In genomic region chr18:9102391-9103216, GRCh38 we compare ENCODE assay signal across 8 cellular contexts. TPM values are rescaled to one million over a fixed set of nuclear protein-coding genes. Genes with fewer than 3 reads are reported as not detected.
DNase-seq lines count a peak whose midpoint lies in the region; ATAC-seq, FAIRE-seq and TF ChIP-seq lines count a peak whose summit lies in the region.

Gene NDUFV2 (plus strand): TSS chr18:9102699. CDS start chr18:9102744, 45 bp downstream.

- peak within 1 kb of the TSS; percentile 93 for H4K8ac ChIP-seq in IMR-90 (ENCODE audit: low read depth in 2 of 2, low read length in 2 of 2)

- DNase-seq in DMS 273 treated with DMSO at 0.1 percent for 48 hours (lab: John Stamatoyannopoulos, UW) (peak; percentile 69), IMR-90 (peak; percentile 93), OCI-LY7 (ENCODE audit: low spot score) (peak; percentile 97), activated T-cell treated with anti-CD3 and anti-CD28 coated beads for 1 hour (ENCODE audit: low read depth) (peak; percentile 96), endothelial cell of umbilical vein (ENCODE audit: low read depth, low spot score) (peak; percentile 95), midbrain (lab: John Stamatoyannopoulos, UW) (peak; percentile 98)
- DNase-seq in stimulated activated CD8-positive, alpha-beta memory T cell treated with anti-CD3 and anti-CD28 coated beads, Interleukin-15, amount 100 ng/mL, for 48 hours (ENCODE audit: low read depth in 2 of 2) = peak; percentile 98 to 99

- TSS peak; percentile 48 for BruUV-seq in IMR-90 (replicated peaks; lab: Mats Ljungman, UMichigan)
- no TSS peak for BruUV-seq in OCI-LY7 (replicated peaks; lab: Mats Ljungman, UMichigan)
- TSS peak; percentile 55 for BruUV-seq in endothelial cell of umbilical vein (replicated peaks; lab: Mats Ljungman, UMichigan)

- FAIRE-seq in endothelial cell of umbilical vein (lab: Jason Lieb, UNC) = peak; percentile 89

- no peaks in the 10 kb centered on the region for H3K9me2 ChIP-seq in OCI-LY7 (ENCODE audit: insufficient read depth, low read length)

- ATAC-seq in GM21529 (IDR thresholded peaks at IDR 0.05; ENCODE audit: unreplicated experiment) = peak; percentile 89
- peak; percentile 97 for ATAC-seq in IMR-90 (ENCODE audit: low read depth)

- H3K27me3 ChIP-seq in IMR-90 (ENCODE audit: control insufficient read depth, insufficient read depth, low read length) (no peaks in the 10 kb centered on the region), endothelial cell of umbilical vein (ENCODE audit: control insufficient read depth in 2 of 2, insufficient read depth in 2 of 2, low read length in 2 of 2) (no peaks in the 10 kb centered on the region)

- H2AK9ac ChIP-seq in IMR-90 (replicated peaks; ENCODE audit: low read depth, low read length, poor library complexity) = peak within 1 kb of the TSS; percentile 95

- no peak for TF ChIP-seq RAD21 in IMR-90 (IDR thresholded peaks at IDR 0.05; ENCODE audit: low read length)

- peak within 1 kb of the TSS; percentile 83 for H2BK120ac ChIP-seq in IMR-90 (ENCODE audit: low read depth, low read length)

- peak within 1 kb of the TSS; percentile 95 for H3K4ac ChIP-seq in IMR-90 (ENCODE audit: low read depth, low read length)

- intact Hi-C loops in IMR-90 (cut with micrococcal nuclease) (loop anchor here (1.0 kb wide), 1 partner anchor 8 kb away; no protein-coding TSS in a partner anchor), OCI-LY7 (cut with micrococcal nuclease; ENCODE audit: unreplicated experiment) (loop anchor here (1.0 kb wide), 2 partner anchors 29 to 34 kb away; partner anchors contain the start of gene ANKRD12), endothelial cell of umbilical vein (cut with micrococcal nuclease) (loop anchor here (1.0 to 5.0 kb wide), 6 partner anchors 8 to 373 kb away; partner anchors contain the start of genes ANKRD12, RALBP1 and TWSG1)

- TF ChIP-seq POLR2A in IMR-90 (IDR thresholded peaks at IDR 0.05; ENCODE audit: low read depth, low read length) (peak; percentile 72), endothelial cell of umbilical vein (IDR thresholded peaks at IDR 0.05; ENCODE audit: low read depth, low read length) (peak; percentile 47)

- peak within 1 kb of the TSS; percentile 98 for H2BK5ac ChIP-seq in IMR-90 (ENCODE audit: low read depth, low read length, poor library complexity, severe bottlenecking)

- peak within 1 kb of the TSS; percentile 79 for H2BK15ac ChIP-seq in IMR-90 (ENCODE audit: low read depth, low read length)

- dilution Hi-C loops in IMR-90 (cut with HindIII; ENCODE audit: low sequenced_read_pairs, unreplicated experiment) = no loop called here
- dilution Hi-C loops in endothelial cell of umbilical vein (cut with MboI; ENCODE audit: extremely low pct_ligation_motif_present, low sequenced_read_pairs) = no loop called here

- H4K20me1 ChIP-seq in IMR-90 (ENCODE audit: insufficient read depth, low read length) = peaks cover 42% of the 10 kb centered on the region; the same call in 1 of the 2 replicates
- peaks cover 42% of the 10 kb centered on the region for H4K20me1 ChIP-seq in OCI-LY7 (ENCODE audit: insufficient read depth, low read length)
- H4K20me1 ChIP-seq in endothelial cell of umbilical vein (replicated peaks; ENCODE audit: control insufficient read depth, extremely low read depth, insufficient read depth, low read length) = peaks cover 6% of the 10 kb centered on the region

- H3K79me2 ChIP-seq in OCI-LY7 (ENCODE audit: insufficient read depth, low read depth, low read length) = peaks cover 59% of the 10 kb centered on the region
- peaks cover 50% of the 10 kb centered on the region for H3K79me2 ChIP-seq in endothelial cell of umbilical vein (ENCODE audit: control insufficient read depth, insufficient read depth, low read length)

- peak within 1 kb of the TSS; percentile 99 for H3K23ac ChIP-seq in IMR-90 (ENCODE audit: low read depth, low read length)

- peaks cover 2% of the 10 kb centered on the region; the same call in 1 of the 2 replicates for H3K36me3 ChIP-seq in IMR-90 (ENCODE audit: control insufficient read depth, insufficient read depth, low read length)
- H3K36me3 ChIP-seq in OCI-LY7 (ENCODE audit: insufficient read depth, low read length) = peaks cover 39% of the 10 kb centered on the region
- H3K36me3 ChIP-seq in endothelial cell of umbilical vein (ENCODE audit: control insufficient read depth in 2 of 2, extremely low read depth in 1 of 2, insufficient read depth in 2 of 2, low read length in 2 of 2) = peaks cover 0 to 2% of the 10 kb centered on the region in 2 experiments

- WGBS in IMR-90 (ENCODE audit: extremely low coverage in 2 of 2, insufficient read length in 1 of 2), 2 experiments = 0% methylated on average over 10 of the region's 66 CpGs; no CpG with 5 or more reads in 1 of the 2 experiments

- H3K9me1 ChIP-seq in IMR-90 (ENCODE audit: insufficient read depth, low read length) = 0 out of 2 replicates have a peak, but pooled peaks cover 3% of the 10 kb centered on the region
- H3K9me1 ChIP-seq in endothelial cell of umbilical vein (replicated peaks; ENCODE audit: control insufficient read depth, extremely low read depth, insufficient read depth, low read length) = no peaks in the 10 kb centered on the region

- H3K4me2 ChIP-seq in IMR-90 (ENCODE audit: low read depth, low read length) (peak within 1 kb of the TSS; percentile 99), OCI-LY7 (ENCODE audit: low read length) (peak within 1 kb of the TSS; percentile 96), endothelial cell of umbilical vein (ENCODE audit: insufficient read depth, low read length) (peak within 1 kb of the TSS; percentile 99)

- H3K79me1 ChIP-seq in IMR-90 (ENCODE audit: low read depth in 1 of 2, low read length in 2 of 2) = peaks cover 3 to 26% of the 10 kb centered on the region in 2 experiments; a peak in 2 of 4 replicates

- no peaks in the 10 kb centered on the region for H3K9me3 ChIP-seq in IMR-90 (ENCODE audit: control insufficient read depth, insufficient read depth, low read length)
- H3K9me3 ChIP-seq in OCI-LY7 (ENCODE audit: low read length) = no peaks in the 10 kb centered on the region
- H3K9me3 ChIP-seq in endothelial cell of umbilical vein (replicated peaks; ENCODE audit: control insufficient read depth, insufficient read depth, low read length) = no peaks in the 10 kb centered on the region

- H2AFZ ChIP-seq in IMR-90 (replicated peaks; ENCODE audit: low read length, poor library complexity) (peak within 1 kb of the TSS; percentile 80), OCI-LY7 (ENCODE audit: low read length) (peak within 1 kb of the TSS; percentile 80), endothelial cell of umbilical vein (ENCODE audit: low read depth, low read length) (peak within 1 kb of the TSS; percentile 47)

- no peak for TF ChIP-seq CTCF in IMR-90 (conservative IDR thresholded peaks at IDR 0.05; ENCODE audit: low read depth, low read length)
- no peak for TF ChIP-seq CTCF in OCI-LY7 (conservative IDR thresholded peaks at IDR 0.05; ENCODE audit: low read length)
- no peak for TF ChIP-seq CTCF in endothelial cell of umbilical vein (IDR thresholded peaks at IDR 0.05; ENCODE audit: extremely low read depth in 1 of 2, insufficient read depth in 1 of 2, low read depth in 1 of 2, low read length in 2 of 2)

- H3K56ac ChIP-seq in IMR-90 (ENCODE audit: extremely low read depth, insufficient read depth, low read length) = peak within 1 kb of the TSS; percentile 99

- H4K5ac ChIP-seq in IMR-90 (ENCODE audit: low read depth, low read length) = peak within 1 kb of the TSS; percentile 97

- H3K9ac ChIP-seq in IMR-90 (ENCODE audit: low read depth, low read length) (peak within 1 kb of the TSS; percentile 100), endothelial cell of umbilical vein (replicated peaks; ENCODE audit: extremely low read depth, insufficient read depth, low read length) (peak within 1 kb of the TSS; percentile 98)

- H2AK5ac ChIP-seq in IMR-90 (ENCODE audit: low read depth, low read length) = peak within 1 kb of the TSS; percentile 97

- in situ Hi-C loops in IMR-90 (cut with MboI; ENCODE audit: low sequenced_read_pairs) = no loop called here

- H3K18ac ChIP-seq in IMR-90 (ENCODE audit: low read depth, low read length) = peak within 1 kb of the TSS; percentile 95

- H4K91ac ChIP-seq in IMR-90 (ENCODE audit: insufficient read depth, low read depth, low read length) = peak within 1 kb of the TSS; percentile 97

- H3K27ac ChIP-seq in IMR-90 (ENCODE audit: insufficient read depth, low read length) (peak within 1 kb of the TSS; percentile 99), OCI-LY7 (ENCODE audit: low read depth, low read length, poor library complexity, severe bottlenecking) (peak within 1 kb of the TSS; percentile 75), endothelial cell of umbilical vein (ENCODE audit: insufficient read depth, low read depth, low read length) (peak within 1 kb of the TSS; percentile 95)

- POLR2A ChIA-PET in IMR-90 (lab: Charles Lee; ENCODE audit: unreplicated experiment) (no interaction called here), OCI-LY7 (lab: Charles Lee) (interaction anchor here (0.6 to 6.6 kb wide), 12 partner anchors 9 to 141 kb away, joined by 3 to 49 read pairs (median 4); partner anchors contain the start of gene ANKRD12), endothelial cell of umbilical vein (lab: Charles Lee) (interaction anchor here (0.6 kb wide), 1 partner anchor 232 kb away, joined by 3 read pairs; the partner anchor contains the start of gene TWSG1)

- H3K4me1 ChIP-seq in IMR-90 (ENCODE audit: control insufficient read depth, insufficient read depth, low read length) (peaks cover 2% of the 10 kb centered on the region; the same call in 1 of the 2 replicates), OCI-LY7 (ENCODE audit: insufficient read depth, low read length, poor library complexity, severe bottlenecking) (peaks cover 39% of the 10 kb centered on the region), endothelial cell of umbilical vein (ENCODE audit: control insufficient read depth, extremely low read depth, insufficient read depth, low read length) (peaks cover 46% of the 10 kb centered on the region)

- H3K4me3 ChIP-seq in IMR-90 (ENCODE audit: insufficient read depth, low read depth, low read length) = peak within 1 kb of the TSS; percentile 97
- H3K4me3 ChIP-seq in OCI-LY7 (ENCODE audit: low read depth, low read length, poor library complexity, severe bottlenecking) = peak within 1 kb of the TSS; percentile 93
- H3K4me3 ChIP-seq in endothelial cell of umbilical vein (replicated peaks in 1 of 3; ENCODE audit: insufficient read depth in 1 of 3, low read depth in 1 of 3, low read length in 3 of 3) = peak within 1 kb of the TSS; percentile 69 to 98 (median 92)

- CTCF ChIA-PET in IMR-90 (lab: Yijun Ruan, JAX) (interaction anchor here (2.4 kb wide), 1 partner anchor 29 kb away, joined by 5 read pairs; no protein-coding TSS in a partner anchor), OCI-LY7 (lab: Charles Lee; ENCODE audit: unreplicated experiment) (interaction anchor here (1.0 to 1.6 kb wide), 2 partner anchors 11 to 34 kb away, joined by 3 to 5 read pairs; partner anchors contain the start of gene ANKRD12), endothelial cell of umbilical vein (lab: Charles Lee) (interaction anchor here (1.0 to 3.1 kb wide), 9 partner anchors 12 to 414 kb away, joined by 3 to 23 read pairs (median 5); partner anchors contain the start of gene ANKRD12)

- H3K14ac ChIP-seq in IMR-90 (replicated peaks; ENCODE audit: low read depth, low read length) = peak within 1 kb of the TSS; percentile 99

- H2BK20ac ChIP-seq in IMR-90 (ENCODE audit: low read depth, low read length) = peak within 1 kb of the TSS; percentile 69

RNA-seq across cellular contexts. Expression of gene NDUFV2, which starts in this region (rescaled TPM):
- total RNA-seq in IMR-90 (2012; rRNA removed) (106 and 115 TPM in 2 replicates), OCI-LY7 (2022) (201 and 213 TPM in 2 replicates), endothelial cell of umbilical vein (147 and 152 TPM in 2 replicates)
- polyA plus RNA-seq in IMR-90 (2012; rRNA removed) (121 and 126 TPM in 2 replicates), endothelial cell of umbilical vein (49.9 and 65.7 TPM in 2 replicates)
- polyA plus RNA-seq in IMR-90 (2012; cell fraction: cytosol; rRNA removed) = 41.8 and 55.5 TPM in 2 replicates
- 11.4 and 58.7 TPM in 2 replicates for polyA plus RNA-seq in IMR-90 (2012; cell fraction: nucleus; rRNA removed; ENCODE audit: low replicate concordance)
- total RNA-seq in OCI-LY7 (2014; rRNA removed; shearing (Covaris generic)) = 145 and 185 TPM in 2 replicates
- polyA plus RNA-seq in endothelial cell of umbilical vein (2011; cell fraction: cytosol; rRNA removed) = 113 and 124 TPM in 2 replicates
- polyA plus RNA-seq in endothelial cell of umbilical vein (2011; cell fraction: nucleus; rRNA removed) = 62.7 and 69.5 TPM in 2 replicates
- polyA plus RNA-seq in endothelial cell of umbilical vein (2012) = 131 and 161 TPM in 2 replicates
- 34.1 and 35.6 TPM in 2 replicates for polyA minus RNA-seq in endothelial cell of umbilical vein
- polyA minus RNA-seq in endothelial cell of umbilical vein (2011; cell fraction: cytosol; rRNA and poly(A)+ RNA removed) = 33.0 TPM
- polyA minus RNA-seq in endothelial cell of umbilical vein (2011; cell fraction: nucleus; rRNA and poly(A)+ RNA removed) = 70.7 and 82.1 TPM in 2 replicates

Comparison
In these comparisons a context has a peak if more than half of its experiments do, and no peak if none do; other contexts are left out.
1. Peak in every context shown above with its lines: DNase-seq, ATAC-seq, H3K4me3 ChIP-seq and H3K27ac ChIP-seq.